ENCODE assay signal across 9 cellular contexts in the genomic region with DNA sequence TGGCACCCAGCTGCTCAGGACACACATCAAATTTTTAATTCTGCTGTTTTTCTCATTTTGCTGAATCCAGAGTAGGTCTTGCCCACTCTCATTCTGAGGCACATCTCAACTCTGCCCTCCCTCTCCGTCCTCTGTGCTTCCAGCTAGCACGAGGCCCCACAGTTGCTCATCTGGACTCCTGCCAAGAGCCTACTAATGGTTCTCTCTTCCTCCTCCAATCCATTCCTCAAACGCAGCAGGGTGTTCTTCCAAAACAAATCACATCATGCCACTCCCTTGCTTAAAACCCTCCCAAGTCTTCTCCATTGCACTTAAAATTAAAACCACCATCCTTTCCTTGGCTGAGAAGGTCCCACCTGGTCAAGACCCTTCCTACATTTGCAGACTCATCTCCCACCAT. TPM values are rescaled to one million over a fixed set of nuclear protein-coding genes. Genes with fewer than 3 reads are reported as not detected.
A peak's percentile ranks its signal among the peaks of the same experiment; 100 is the strongest.
DNase-seq lines count a peak whose midpoint lies in the region; ATAC-seq and TF ChIP-seq lines count a peak whose summit lies in the region.
"Had no signal": no experiment of that assay in that cellular context is flagged by ENCODE, and none has a peak within 500 bp of the region (broad histone marks: within the 10 kb centered on the region; RNA-seq: fewer than 3 reads in every experiment).

No MANE protein-coding gene starts in this region.

- H3K4me1 ChIP-seq in Peyer's patch, result no peaks in the 10 kb centered on the region

- H3K27ac ChIP-seq in Peyer's patch, result no peak overlapping the region

- H3K36me3 ChIP-seq in Peyer's patch, result no peaks in the 10 kb centered on the region

- no peaks in the 10 kb centered on the region for H3K27me3 ChIP-seq in Peyer's patch

- DNase-seq in GM04504 (ENCODE audit: low read depth) (peak; percentile 9), NCI-H187 treated with DMSO at 0.1 percent for 48 hours (lab: John Stamatoyannopoulos, UW) (peak; percentile 74), retinal pigment epithelial cell (ENCODE audit: low read depth) (peak; percentile 3), OCI-M2 (lab: John Stamatoyannopoulos, UW; ENCODE audit: unreplicated experiment) (no peak), Peyer's patch (no peak)
- no peak for DNase-seq in activated CD8-positive, alpha-beta memory T cell treated with anti-CD3 and anti-CD28 coated beads, Interleukin-2, amount 50 U/mL, for 48 hours
- DNase-seq in NK-92 treated with Interleukin-12 subunit alpha and Interleukin-12 subunit beta, amount 100 ng/mL, for 24 hours (lab: John Stamatoyannopoulos, UW), result no peak

- H3K9me3 ChIP-seq in Peyer's patch, result no peaks in the 10 kb centered on the region
- H3K9me3 ChIP-seq: mucosa of descending colon had no signal

- TF ChIP-seq CTCF in retinal pigment epithelial cell (conservative IDR thresholded peaks at IDR 0.05; ENCODE audit: low read depth, low read length) (no peak), Peyer's patch (IDR thresholded peaks at IDR 0.05) (no peak)

- TF ChIP-seq POLR2A in Peyer's patch (IDR thresholded peaks at IDR 0.05), result no peak

- H3K4me3 ChIP-seq in retinal pigment epithelial cell (ENCODE audit: low read length) (no peak overlapping the region), Peyer's patch (no peak overlapping the region)
- H3K4me3 ChIP-seq: mucosa of descending colon had no signal

- peak; percentile 33 for ATAC-seq in esophagus mucosa
- ATAC-seq: mucosa of descending colon had no signal

RNA-seq across cellular contexts. Expression of a gene that starts 49.8 kb away (rescaled TPM):
- 19.8 TPM for total RNA-seq in esophagus mucosa
- 10 to 100 TPM; 26.4 to 33.1 (median 30.2) TPM for total RNA-seq in Peyer's patch

Comparison
In these comparisons a context has a peak if more than half of its experiments do, and no peak if none do; other contexts are left out.
1. DNase-seq: peak in GM04504 (single experiment), NCI-H187 treated with DMSO at 0.1 percent for 48 hours (single experiment) and retinal pigment epithelial cell (single experiment); none in activated CD8-positive, alpha-beta memory T cell treated with anti-CD3 and anti-CD28 coated beads, Interleukin-2, amount 50 U/mL, for 48 hours (single experiment), OCI-M2 (single experiment), NK-92 treated with Interleukin-12 subunit alpha and Interleukin-12 subunit beta, amount 100 ng/mL, for 24 hours (single experiment) and Peyer's patch (0 of 3).